24 cellular contexts compared by ENCODE assay signal in genomic region chr13:62887046-62887445, GRCh38.
A peak's percentile ranks its signal among the peaks of the same experiment; 100 is the strongest.
DNase-seq lines count a peak whose midpoint lies in the region; ATAC-seq, FAIRE-seq and TF ChIP-seq lines count a peak whose summit lies in the region.
"Had no signal": no experiment of that assay in that cellular context is flagged by ENCODE, and none has a peak within 500 bp of the region (broad histone marks: within the 10 kb centered on the region; RNA-seq: fewer than 3 reads in every experiment).

No MANE protein-coding gene starts in this region.

- H3K4ac ChIP-seq in neuronal stem cell (ENCODE audit: low read length), result no peak overlapping the region

- no peak overlapping the region for H4K8ac ChIP-seq in neuronal stem cell (ENCODE audit: low read depth, low read length)

- H2BK5ac ChIP-seq in neuronal stem cell (ENCODE audit: low read length), result no peak overlapping the region

- no peak overlapping the region for H2BK120ac ChIP-seq in neuronal stem cell (ENCODE audit: low read depth, low read length)

- H2BK12ac ChIP-seq in neuronal stem cell (ENCODE audit: low read length), result no peak overlapping the region

- peak; percentile 8 for ATAC-seq in stimulated activated memory B cell treated with anti-CD40 and anti-IgM and Interleukin-4, amounts not matched to agents 10 μg/mL and 1 μg/mL and 100 μg/mL, for 72 hours
- ATAC-seq: CD8-positive, alpha-beta T cell; GM23338 had no signal

- intact Hi-C loops in kidney (cut with DNase I), result no loop called here

- H3K36me3 ChIP-seq in neuronal stem cell (replicated peaks in 1 of 2; ENCODE audit: control insufficient read depth in 2 of 2, insufficient read depth in 2 of 2, low read length in 2 of 2) (no peaks in the 10 kb centered on the region), kidney (ENCODE audit: control insufficient read depth in 1 of 2, insufficient read depth in 2 of 2, low read length in 2 of 2) (no peaks in the 10 kb centered on the region)
- H3K36me3 ChIP-seq: BLaER1, HAP-1 had no signal

- H3K4me3 Mint-ChIP-seq in chondrocyte (ENCODE audit: unreplicated experiment), result no peak overlapping the region
- no peak overlapping the region for H3K4me3 Mint-ChIP-seq in stimulated activated memory B cell treated with anti-CD40 and anti-IgM and Interleukin-4, amounts not matched to agents 10 μg/mL and 1 μg/mL and 100 μg/mL, for 72 hours
- H3K4me3 Mint-ChIP-seq: B cell; CD4-positive, CD25-positive, alpha-beta regulatory T cell; CD8-positive, alpha-beta T cell; GM23338; HFFc6 had no signal

- no peaks in the 10 kb centered on the region for H3K27me3 ChIP-seq in neuronal stem cell (ENCODE audit: control insufficient read depth in 3 of 3, insufficient read depth in 3 of 3, low read depth in 1 of 3, low read length in 3 of 3)
- H3K27me3 ChIP-seq: BLaER1 had no signal

- H3K4me1 ChIP-seq in neuronal stem cell (ENCODE audit: control insufficient read depth in 2 of 2, insufficient read depth in 1 of 2, low read depth in 1 of 2, low read length in 2 of 2) (no peaks in the 10 kb centered on the region), kidney (ENCODE audit: control insufficient read depth in 1 of 2, insufficient read depth in 1 of 2, low read depth in 1 of 2, low read length in 2 of 2) (no peaks in the 10 kb centered on the region)
- H3K4me1 ChIP-seq: BLaER1, HAP-1 had no signal

- FAIRE-seq in kidney (lab: Jason Lieb, UNC), result no peak
- FAIRE-seq: A204.1, G401.6, GM12892, H54 had no signal

- no peak overlapping the region for H3K9ac ChIP-seq in neuronal stem cell (ENCODE audit: low read depth, low read length, poor library complexity)
- no peak overlapping the region for H3K9ac ChIP-seq in kidney (ENCODE audit: low read length in 2 of 2)
- H3K9ac ChIP-seq: BLaER1 had no signal

- peak overlapping the region; percentile 10 for H3K14ac ChIP-seq in neuronal stem cell (ENCODE audit: low read length)

- H3K9me3 ChIP-seq in neuronal stem cell (replicated peaks in 1 of 2; ENCODE audit: control insufficient read depth in 2 of 2, insufficient read depth in 1 of 2, low read depth in 1 of 2, low read length in 2 of 2) (peaks cover 5% of the 10 kb centered on the region in 2 donors), kidney (ENCODE audit: control insufficient read depth in 1 of 2, low read length in 2 of 2) (no peaks in the 10 kb centered on the region)
- H3K9me3 ChIP-seq: BLaER1, Caco-2, HAP-1 had no signal

- no peak overlapping the region for H2BK15ac ChIP-seq in neuronal stem cell (ENCODE audit: low read length)

- no peaks in the 10 kb centered on the region for H3K27me3 Mint-ChIP-seq in chondrocyte (ENCODE audit: low read depth)
- H3K27me3 Mint-ChIP-seq in stimulated activated memory B cell treated with anti-CD40 and anti-IgM and Interleukin-4, amounts not matched to agents 10 μg/mL and 1 μg/mL and 100 μg/mL, for 72 hours, result no peaks in the 10 kb centered on the region
- H3K27me3 Mint-ChIP-seq: B cell; CD4-positive, CD25-positive, alpha-beta regulatory T cell had no signal

- TF ChIP-seq CTCF in chondrocyte (IDR thresholded peaks at IDR 0.05) (no peak), kidney (IDR thresholded peaks at IDR 0.05; ENCODE audit: borderline replicate concordance, extremely low read depth, insufficient read depth) (no peak)

- no peak overlapping the region for H3K18ac ChIP-seq in neuronal stem cell (ENCODE audit: low read length)

- H3K27ac ChIP-seq in neuronal stem cell (replicated peaks; ENCODE audit: low read length), result no peak overlapping the region
- no peak overlapping the region for H3K27ac ChIP-seq in kidney (ENCODE audit: low read depth in 2 of 2, low read length in 2 of 2)
- H3K27ac ChIP-seq: 22Rv1, BLaER1, C4-2B had no signal

- no CpG with 5 or more reads among the region's 8 CpGs for whole genome bisulfite sequencing in neuronal stem cell (ENCODE audit: extremely low coverage in 2 of 2, insufficient read length in 2 of 2, insufficient replicate concordance in 1 of 2), 2 donors

- H2AFZ ChIP-seq in neuronal stem cell (ENCODE audit: low read length), result no peak overlapping the region
- H2AFZ ChIP-seq: GM23338 had no signal

- H3K4me1 Mint-ChIP-seq in chondrocyte (ENCODE audit: low read depth), result no peaks in the 10 kb centered on the region
- H3K4me1 Mint-ChIP-seq in stimulated activated memory B cell treated with anti-CD40 and anti-IgM and Interleukin-4, amounts not matched to agents 10 μg/mL and 1 μg/mL and 100 μg/mL, for 72 hours, result no peaks in the 10 kb centered on the region
- H3K4me1 Mint-ChIP-seq: B cell; CD4-positive, CD25-positive, alpha-beta regulatory T cell; GM23338 had no signal

- H4K91ac ChIP-seq in neuronal stem cell (ENCODE audit: low read depth, low read length, poor library complexity), result no peak overlapping the region

- H3K4me3 ChIP-seq in neuronal stem cell (ENCODE audit: low read length in 2 of 2) (peak overlapping the region in 1 of 2 donors; percentile 52), kidney (ENCODE audit: low read length in 2 of 2) (no peak overlapping the region)
- H3K4me3 ChIP-seq: BLaER1, GM23338, HAP-1 had no signal

- H3K79me1 ChIP-seq in neuronal stem cell (ENCODE audit: low read depth, low read length), result no peaks in the 10 kb centered on the region

- H3K36me3 Mint-ChIP-seq in chondrocyte (ENCODE audit: low read depth), result peaks cover 2% of the 10 kb centered on the region
- no peaks in the 10 kb centered on the region for H3K36me3 Mint-ChIP-seq in stimulated activated memory B cell treated with anti-CD40 and anti-IgM and Interleukin-4, amounts not matched to agents 10 μg/mL and 1 μg/mL and 100 μg/mL, for 72 hours
- H3K36me3 Mint-ChIP-seq: CD4-positive, CD25-positive, alpha-beta regulatory T cell; CD8-positive, alpha-beta T cell had no signal

- H3K27ac Mint-ChIP-seq in chondrocyte (ENCODE audit: unreplicated experiment), result no peak overlapping the region
- H3K27ac Mint-ChIP-seq in stimulated activated memory B cell treated with anti-CD40 and anti-IgM and Interleukin-4, amounts not matched to agents 10 μg/mL and 1 μg/mL and 100 μg/mL, for 72 hours, result no peak overlapping the region
- H3K27ac Mint-ChIP-seq: B cell; CD4-positive, CD25-positive, alpha-beta regulatory T cell; CD8-positive, alpha-beta T cell; GM23338; HFFc6 had no signal

- H2AK5ac ChIP-seq in neuronal stem cell (ENCODE audit: low read depth, low read length), result no peak overlapping the region

- peak; percentile 56 for DNase-seq in activated effector memory CD4-positive, alpha-beta T cell treated with anti-CD3 and anti-CD28 coated beads, Interleukin-2, amount 50 U/mL, for 16 hours
- no peak for DNase-seq in activated effector memory CD4-positive, alpha-beta T cell treated with Interleukin-2 at 50 U/mL for 16 hours
- DNase-seq in chondrocyte (ENCODE audit: low spot score) (peak; percentile 62), neuronal stem cell (ENCODE audit: low spot score) (no peak), NCI-H2029 (lab: John Stamatoyannopoulos, UW) (no peak), kidney (no peak)
- DNase-seq in activated CD4-positive, alpha-beta T cell treated with anti-CD3 and anti-CD28 coated beads for 4 hours, result no peak
- DNase-seq: Caco-2; CD4-positive, CD25-positive, alpha-beta regulatory T cell; CD8-positive, alpha-beta T cell; DMS153; DND-41; HFFc6 had no signal

- H3K4me2 ChIP-seq in neuronal stem cell (ENCODE audit: insufficient read depth, low read length, poor library complexity, severe bottlenecking), result no peak overlapping the region
- H3K4me2 ChIP-seq: BLaER1, GM23338 had no signal

- H3K9me3 Mint-ChIP-seq in chondrocyte (ENCODE audit: low read depth), result peaks cover 6% of the 10 kb centered on the region
- H3K9me3 Mint-ChIP-seq in stimulated activated memory B cell treated with anti-CD40 and anti-IgM and Interleukin-4, amounts not matched to agents 10 μg/mL and 1 μg/mL and 100 μg/mL, for 72 hours, result peaks cover 19% of the 10 kb centered on the region
- H3K9me3 Mint-ChIP-seq: GM23338 had no signal

- H3K23ac ChIP-seq in neuronal stem cell (ENCODE audit: low read depth, low read length, poor library complexity), result no peak overlapping the region

Comparison
In these comparisons a context has a peak if more than half of its experiments do, and no peak if none do; other contexts are left out.
1. DNase-seq: peak in activated effector memory CD4-positive, alpha-beta T cell treated with anti-CD3 and anti-CD28 coated beads, Interleukin-2, amount 50 U/mL, for 16 hours (single experiment) and chondrocyte (single experiment); none in activated effector memory CD4-positive, alpha-beta T cell treated with Interleukin-2 at 50 U/mL for 16 hours (single experiment), neuronal stem cell (single experiment), activated CD4-positive, alpha-beta T cell treated with anti-CD3 and anti-CD28 coated beads for 4 hours (0 of 2), NCI-H2029 (single experiment) and kidney (single experiment).